1 cellular context compared by ENCODE assay signal in the genomic region with DNA sequence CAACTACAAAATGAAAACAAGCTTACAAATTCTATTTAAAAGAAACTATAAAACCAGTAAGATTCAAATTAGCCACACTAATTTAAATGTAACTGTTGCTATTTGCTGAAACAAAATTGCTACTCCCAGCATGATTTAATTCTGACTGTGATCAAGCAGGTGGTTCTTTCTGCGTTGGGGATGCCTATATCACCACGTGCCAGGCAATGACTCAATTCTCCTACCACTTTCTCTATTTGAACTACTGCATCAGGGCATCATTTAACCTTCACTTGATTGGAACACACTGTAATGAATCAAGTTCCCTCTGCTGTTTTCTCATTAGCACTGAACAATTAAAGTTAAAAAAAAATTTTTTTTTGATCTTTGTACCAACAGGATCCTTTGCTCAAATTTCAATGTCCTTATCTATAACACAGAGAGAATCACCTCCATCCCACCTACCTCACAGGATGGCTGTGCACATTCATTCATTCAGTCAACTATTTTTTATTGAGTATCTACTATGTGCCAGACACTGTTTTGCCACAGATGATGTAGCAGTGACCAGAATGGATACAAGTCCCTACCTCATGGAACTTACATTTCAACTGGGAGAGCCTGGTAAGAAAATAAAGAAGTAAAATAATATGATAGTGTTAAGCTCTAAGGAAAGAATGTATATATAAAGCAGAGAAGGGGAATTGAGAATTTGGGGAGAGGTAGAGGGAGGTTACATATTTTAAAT.
TF ChIP-seq lines count a peak whose summit lies in the region.

No MANE protein-coding gene starts in this region.

TF ChIP-seq in IMR-90, 13 proteins besides CTCF, POLR2A, EP300 and RAD21:
- no peak for TF ChIP-seq SMC3 (IDR thresholded peaks at IDR 0.05; ENCODE audit: low read depth, low read length)
- no peak for TF ChIP-seq FOS (IDR thresholded peaks at IDR 0.05; ENCODE audit: low read depth, low read length)
- no peak for TF ChIP-seq RFX5 (IDR thresholded peaks at IDR 0.05; ENCODE audit: low read depth, low read length)
- TF ChIP-seq USF2 (IDR thresholded peaks at IDR 0.05; ENCODE audit: low read depth, low read length), result no peak
